In the genomic region with DNA sequence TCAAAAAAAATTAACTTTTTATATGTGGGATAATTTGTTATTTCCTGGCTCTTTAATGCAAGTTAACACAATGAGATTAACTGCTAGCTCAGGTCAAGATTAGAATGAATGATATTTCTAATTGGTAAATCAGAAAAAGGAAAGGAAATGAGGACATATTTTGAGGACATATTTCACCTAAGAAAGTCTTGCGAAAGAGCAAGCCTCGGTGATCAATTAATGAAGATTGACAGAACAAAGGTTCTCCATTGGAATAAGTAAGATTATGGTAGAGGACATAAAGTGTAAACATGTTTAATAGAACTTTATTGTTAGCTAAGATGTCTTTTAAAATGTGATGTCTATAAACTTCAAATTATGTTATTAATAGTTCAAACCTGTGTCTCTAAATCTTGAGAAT, we compare ENCODE assay signal across 2 cellular contexts.
TF ChIP-seq lines count a peak whose summit lies in the region.

No MANE protein-coding gene starts in this region.

TF ChIP-seq in IMR-90, 13 proteins besides CTCF, POLR2A, EP300 and RAD21:
- TF ChIP-seq MAFK (IDR thresholded peaks at IDR 0.05; ENCODE audit: low read depth, low read length): no peak
- TF ChIP-seq CEBPB (IDR thresholded peaks at IDR 0.05; ENCODE audit: low read depth, low read length): peak; percentile 60
TF ChIP-seq in IMR-90: peak in this region for 1.

TF ChIP-seq in K562, 482 proteins besides CTCF, POLR2A, EP300 and RAD21:
- TF ChIP-seq GATAD2B (IDR thresholded peaks at IDR 0.05; ENCODE audit: borderline replicate concordance) (no peak), TEAD2 (tag; IDR thresholded peaks at IDR 0.05) (no peak)
- TF ChIP-seq, protein P1, sequence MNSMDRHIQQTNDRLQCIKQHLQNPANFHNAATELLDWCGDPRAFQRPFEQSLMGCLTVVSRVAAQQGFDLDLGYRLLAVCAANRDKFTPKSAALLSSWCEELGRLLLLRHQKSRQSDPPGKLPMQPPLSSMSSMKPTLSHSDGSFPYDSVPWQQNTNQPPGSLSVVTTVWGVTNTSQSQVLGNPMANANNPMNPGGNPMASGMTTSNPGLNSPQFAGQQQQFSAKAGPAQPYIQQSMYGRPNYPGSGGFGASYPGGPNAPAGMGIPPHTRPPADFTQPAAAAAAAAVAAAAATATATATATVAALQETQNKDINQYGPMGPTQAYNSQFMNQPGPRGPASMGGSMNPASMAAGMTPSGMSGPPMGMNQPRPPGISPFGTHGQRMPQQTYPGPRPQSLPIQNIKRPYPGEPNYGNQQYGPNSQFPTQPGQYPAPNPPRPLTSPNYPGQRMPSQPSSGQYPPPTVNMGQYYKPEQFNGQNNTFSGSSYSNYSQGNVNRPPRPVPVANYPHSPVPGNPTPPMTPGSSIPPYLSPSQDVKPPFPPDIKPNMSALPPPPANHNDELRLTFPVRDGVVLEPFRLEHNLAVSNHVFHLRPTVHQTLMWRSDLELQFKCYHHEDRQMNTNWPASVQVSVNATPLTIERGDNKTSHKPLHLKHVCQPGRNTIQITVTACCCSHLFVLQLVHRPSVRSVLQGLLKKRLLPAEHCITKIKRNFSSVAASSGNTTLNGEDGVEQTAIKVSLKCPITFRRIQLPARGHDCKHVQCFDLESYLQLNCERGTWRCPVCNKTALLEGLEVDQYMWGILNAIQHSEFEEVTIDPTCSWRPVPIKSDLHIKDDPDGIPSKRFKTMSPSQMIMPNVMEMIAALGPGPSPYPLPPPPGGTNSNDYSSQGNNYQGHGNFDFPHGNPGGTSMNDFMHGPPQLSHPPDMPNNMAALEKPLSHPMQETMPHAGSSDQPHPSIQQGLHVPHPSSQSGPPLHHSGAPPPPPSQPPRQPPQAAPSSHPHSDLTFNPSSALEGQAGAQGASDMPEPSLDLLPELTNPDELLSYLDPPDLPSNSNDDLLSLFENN (IDR thresholded peaks at IDR 0.05; ENCODE audit: low read depth in 2 of 2, low read length in 2 of 2): no peak
- TF ChIP-seq, protein P2, sequence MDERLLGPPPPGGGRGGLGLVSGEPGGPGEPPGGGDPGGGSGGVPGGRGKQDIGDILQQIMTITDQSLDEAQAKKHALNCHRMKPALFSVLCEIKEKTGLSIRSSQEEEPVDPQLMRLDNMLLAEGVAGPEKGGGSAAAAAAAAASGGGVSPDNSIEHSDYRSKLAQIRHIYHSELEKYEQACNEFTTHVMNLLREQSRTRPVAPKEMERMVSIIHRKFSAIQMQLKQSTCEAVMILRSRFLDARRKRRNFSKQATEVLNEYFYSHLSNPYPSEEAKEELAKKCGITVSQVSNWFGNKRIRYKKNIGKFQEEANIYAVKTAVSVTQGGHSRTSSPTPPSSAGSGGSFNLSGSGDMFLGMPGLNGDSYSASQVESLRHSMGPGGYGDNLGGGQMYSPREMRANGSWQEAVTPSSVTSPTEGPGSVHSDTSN (CRISPR knock-in tag; IDR thresholded peaks at IDR 0.05; ENCODE audit: low read depth): no peak
- TF ChIP-seq, protein P2 (tag; conservative IDR thresholded peaks at IDR 0.05; ENCODE audit: low read depth): peak; percentile 21; the same call in 1 of the 2 replicates
TF ChIP-seq in K562: peak in this region for 1.
